35 cellular contexts compared by ENCODE assay signal in genomic region chr16:25080420-25081131, GRCh38. TPM values are rescaled to one million over a fixed set of nuclear protein-coding genes. Genes with fewer than 3 reads are reported as not detected.
DNase-seq lines count a peak whose midpoint lies in the region; ATAC-seq, FAIRE-seq and TF ChIP-seq lines count a peak whose summit lies in the region.
"Had no signal": no experiment of that assay in that cellular context is flagged by ENCODE, and none has a peak within 500 bp of the region (broad histone marks: within the 10 kb centered on the region; RNA-seq: fewer than 3 reads in every experiment).

No MANE protein-coding gene starts in this region.

- no peak overlapping the region for H3K4me3 Mint-ChIP-seq in endodermal cell
- H3K4me3 Mint-ChIP-seq: B cell; CD14-positive monocyte; CD4-positive, alpha-beta memory T cell; CD4-positive, alpha-beta T cell; CD4-positive, CD25-positive, alpha-beta regulatory T cell; CD8-positive, alpha-beta memory T cell; CD8-positive, alpha-beta T cell had no signal

- no peak for TF ChIP-seq RAD21 in K562 (CRISPR knock-in tag; conservative IDR thresholded peaks at IDR 0.05 in 1 of 2, IDR thresholded peaks at IDR 0.05 in 1 of 2)

- no peaks in the 10 kb centered on the region; the same call in 1 of the 2 replicates for H3K9me3 ChIP-seq in K562 (replicated peaks; ENCODE audit: control insufficient read depth, insufficient read depth, low read depth, low read length)
- H3K9me3 ChIP-seq in endodermal cell (ENCODE audit: control insufficient read depth, low read length), result peaks cover 14% of the 10 kb centered on the region
- H3K9me3 ChIP-seq: A549, BE2C, Caco-2 had no signal

- intact Hi-C loops in K562 (cut with micrococcal nuclease), result no loop called here

- TF ChIP-seq POLR2A in K562 (conservative IDR thresholded peaks at IDR 0.05), result no peak

- 68% methylated on average over 5 of the region's 5 CpGs for WGBS in K562 (ENCODE audit: insufficient coverage, low coverage, missing lambda C conversion rate)
- 84 to 95% methylated on average over 4 to 5 of the region's 5 CpGs for WGBS in endodermal cell (ENCODE audit: insufficient coverage in 1 of 2, insufficient read length in 1 of 2), 2 experiments

- TF ChIP-seq CTCF in KMS-11 (conservative IDR thresholded peaks at IDR 0.05; ENCODE audit: low read depth, low read length) (no peak), K562 (IDR thresholded peaks at IDR 0.05 in 2 of 3, conservative IDR thresholded peaks at IDR 0.05 in 1 of 3; ENCODE audit: insufficient read depth in 2 of 3, low read depth in 1 of 3, low read length in 3 of 3) (no peak), endodermal cell (conservative IDR thresholded peaks at IDR 0.05) (no peak)

- in situ Hi-C loops in K562 (cut with MboI), result no loop called here

- H3K4me1 ChIP-seq in KMS-11 (ENCODE audit: low read depth, poor library complexity, severe bottlenecking) (peaks cover 46% of the 10 kb centered on the region), K562 (replicated peaks in 1 of 2; ENCODE audit: control insufficient read depth in 2 of 2, insufficient read depth in 2 of 2, low read length in 2 of 2) (peaks cover 0 to 15% of the 10 kb centered on the region in 2 experiments; a peak in 2 of 5 replicates), endodermal cell (ENCODE audit: control insufficient read depth, insufficient read depth, low read length) (no peaks in the 10 kb centered on the region)
- H3K4me1 ChIP-seq: A549; BE2C; BLaER1; BLaER1 treated with 17β-estradiol and CSF1 and Interleukin-3, amounts not matched to agents 10 nM and 100 nM had no signal

- H4K20me1 ChIP-seq in KMS-11 (ENCODE audit: insufficient read depth) (no peaks in the 10 kb centered on the region), K562 (replicated peaks; ENCODE audit: control insufficient read depth, insufficient read depth, low read length) (no peaks in the 10 kb centered on the region)
- H4K20me1 ChIP-seq: BLaER1; BLaER1 treated with 17β-estradiol and CSF1 and Interleukin-3, amounts not matched to agents 10 nM and 100 nM had no signal

- no peaks in the 10 kb centered on the region for H3K79me2 ChIP-seq in KMS-11 (ENCODE audit: insufficient read depth, low read depth)
- H3K79me2 ChIP-seq in K562 (ENCODE audit: control insufficient read depth, insufficient read depth, low read length), result no peaks in the 10 kb centered on the region

- H2AFZ ChIP-seq in KMS-11 (ENCODE audit: low read depth) (no peak overlapping the region), K562 (ENCODE audit: low read depth, low read length) (peak overlapping the region; percentile 68; the same call in 1 of the 2 replicates)

- no peak for TF ChIP-seq EP300 in K562 (IDR thresholded peaks at IDR 0.05; ENCODE audit: low read length)

- BruUV-seq in K562 (replicated peaks; lab: Mats Ljungman, UMichigan), result no TSS peak

- peaks cover 15% of the 10 kb centered on the region for H3K4me1 Mint-ChIP-seq in endodermal cell
- H3K4me1 Mint-ChIP-seq: CD14-positive monocyte; CD4-positive, alpha-beta memory T cell; CD8-positive, alpha-beta memory T cell had no signal

- no peaks in the 10 kb centered on the region for H3K36me3 ChIP-seq in KMS-11 (ENCODE audit: insufficient read depth)
- H3K36me3 ChIP-seq in K562 (ENCODE audit: control insufficient read depth, insufficient read depth, low read length), result no peaks in the 10 kb centered on the region
- no peaks in the 10 kb centered on the region for H3K36me3 ChIP-seq in endodermal cell (ENCODE audit: control insufficient read depth, insufficient read depth, low read length)
- H3K36me3 ChIP-seq: BE2C; BLaER1; BLaER1 treated with 17β-estradiol and CSF1 and Interleukin-3, amounts not matched to agents 10 nM and 100 nM had no signal

- no peaks in the 10 kb centered on the region for H3K36me3 Mint-ChIP-seq in endodermal cell (ENCODE audit: low read depth)
- H3K36me3 Mint-ChIP-seq: CD14-positive monocyte; CD4-positive, alpha-beta memory T cell; CD8-positive, alpha-beta T cell had no signal

- peaks cover 5% of the 10 kb centered on the region for H3K27me3 Mint-ChIP-seq in endodermal cell (ENCODE audit: insufficient read depth)
- H3K27me3 Mint-ChIP-seq: B cell; CD4-positive, alpha-beta memory T cell; CD4-positive, alpha-beta T cell; CD4-positive, CD25-positive, alpha-beta regulatory T cell had no signal

- no peak overlapping the region for H3K27ac Mint-ChIP-seq in endodermal cell
- H3K27ac Mint-ChIP-seq: B cell; CD14-positive monocyte; CD4-positive, alpha-beta T cell; CD4-positive, CD25-positive, alpha-beta regulatory T cell; CD8-positive, alpha-beta T cell had no signal

- DNase-seq in K562 (ENCODE audit: extremely low read depth in 1 of 4, low spot score in 3 of 4), result no peak
- DNase-seq in endodermal cell, result no peak
- no peak for DNase-seq in NCI-H1092 (lab: John Stamatoyannopoulos, UW)
- no peak for DNase-seq in caudate nucleus (lab: John Stamatoyannopoulos, UW)
- no peak for DNase-seq in KG1 (lab: John Stamatoyannopoulos, UW)
- DNase-seq: 8988T; ACHN; AML-193; BE2C; C1 segment of cervical spinal cord; Caco-2; Calu3; CD4-positive, alpha-beta memory T cell; CD4-positive, alpha-beta T cell; CD4-positive, CD25-positive, alpha-beta regulatory T cell; CD8-positive, alpha-beta memory T cell; CD8-positive, alpha-beta T cell; COR-L47; DMS 273 treated with DMSO at 0.1 percent for 48 hours; DMS153; DMS53; DMS79; DMS79 treated with DMSO at 0.1 percent for 48 hours; DND-41; EL had no signal

- no peaks in the 10 kb centered on the region for H3K9me1 ChIP-seq in K562 (ENCODE audit: control insufficient read depth, insufficient read depth, low read length)

- H3K27me3 ChIP-seq in KMS-11 (ENCODE audit: insufficient read depth, low read depth) (no peaks in the 10 kb centered on the region), K562 (ENCODE audit: control insufficient read depth in 2 of 2, insufficient read depth in 2 of 2, low read length in 2 of 2) (no peaks in the 10 kb centered on the region), endodermal cell (ENCODE audit: control insufficient read depth, insufficient read depth, low read length, poor library complexity, severe bottlenecking) (no peaks in the 10 kb centered on the region)
- H3K27me3 ChIP-seq: BLaER1; BLaER1 treated with 17β-estradiol and CSF1 and Interleukin-3, amounts not matched to agents 10 nM and 100 nM had no signal

- POLR2A ChIA-PET in K562 (lab: Yijun Ruan, JAX), result interaction anchor here (1.0 to 2.4 kb wide), 4 partner anchors 9 to 235 kb away, joined by 3 to 11 read pairs (median 4); no protein-coding TSS in a partner anchor

- H3K4me2 ChIP-seq in KMS-11 (peak overlapping the region; percentile 67; the same call in 1 of the 2 replicates), K562 (ENCODE audit: insufficient read depth, low read length) (no peak overlapping the region; the same call in 1 of the 2 replicates)
- H3K4me2 ChIP-seq: A549; BLaER1; BLaER1 treated with 17β-estradiol and CSF1 and Interleukin-3, amounts not matched to agents 10 nM and 100 nM had no signal

- H3K9me3 Mint-ChIP-seq in endodermal cell, result peaks cover 10% of the 10 kb centered on the region
- H3K9me3 Mint-ChIP-seq: CD4-positive, alpha-beta memory T cell; CD4-positive, alpha-beta T cell; CD4-positive, CD25-positive, alpha-beta regulatory T cell; CD8-positive, alpha-beta memory T cell; CD8-positive, alpha-beta T cell had no signal

- no peak overlapping the region for H3K27ac ChIP-seq in KMS-11
- no peak overlapping the region for H3K27ac ChIP-seq in K562 (ENCODE audit: extremely low read depth, low read depth, low read length)
- no peak overlapping the region for H3K27ac ChIP-seq in endodermal cell (ENCODE audit: low read depth, low read length)
- H3K27ac ChIP-seq in caudate nucleus (ENCODE audit: low read depth, low read length), result no peak overlapping the region
- H3K27ac ChIP-seq: 22Rv1; A549; BLaER1; BLaER1 treated with 17β-estradiol and CSF1 and Interleukin-3, amounts not matched to agents 10 nM and 100 nM; C4-2B had no signal

- ATAC-seq in K562, result peak; percentile 53; the same call in 2 of the 3 replicates
- ATAC-seq: A549; CD8-positive, alpha-beta T cell had no signal

- H3K4me3 ChIP-seq in KMS-11 (IDR thresholded peaks at IDR 0.05; ENCODE audit: insufficient read depth, low read depth, low read length), result no peak overlapping the region
- no peak overlapping the region for H3K4me3 ChIP-seq in K562
- peak overlapping the region; percentile 27 for H3K4me3 ChIP-seq in endodermal cell (ENCODE audit: low read length)
- H3K4me3 ChIP-seq: A549; BLaER1; BLaER1 treated with 17β-estradiol and CSF1 and Interleukin-3, amounts not matched to agents 10 nM and 100 nM had no signal

- peak; percentile 15 for FAIRE-seq in K562 (lab: Jason Lieb, UNC)
- FAIRE-seq: A204.1, A549, D721Med had no signal

- CTCF ChIA-PET in K562 (lab: Yijun Ruan, JAX; ENCODE audit: low intra/inter-chr PET ratio), result no interaction called here

- H3K9ac ChIP-seq in KMS-11, result no peak overlapping the region
- no peak overlapping the region for H3K9ac ChIP-seq in K562 (ENCODE audit: insufficient read depth in 1 of 2, low read depth in 2 of 2, low read length in 2 of 2)
- H3K9ac ChIP-seq in endodermal cell (ENCODE audit: extremely low read depth, low read length, poor library complexity, severe bottlenecking), result no peak overlapping the region
- H3K9ac ChIP-seq: BLaER1; BLaER1 treated with 17β-estradiol and CSF1 and Interleukin-3, amounts not matched to agents 10 nM and 100 nM had no signal

TF ChIP-seq in K562, 482 proteins besides CTCF, POLR2A, EP300 and RAD21 (continues in another document):
- TF ChIP-seq RFX1 (IDR thresholded peaks at IDR 0.05) (peak; percentile 69), MYNN (IDR thresholded peaks at IDR 0.05) (peak; percentile 87; the same call in 1 of the 2 replicates), MYNN (CRISPR knock-in tag; IDR thresholded peaks at IDR 0.05) (no peak)

RNA-seq across cellular contexts. Expression of gene LCMT1, which starts 31.0 kb away (rescaled TPM):
- 33.7 and 47.4 TPM in 2 replicates for total RNA-seq in K562 (2011; cell fraction: chromatin; rRNA removed; ENCODE audit: low replicate concordance)
- total RNA-seq in K562 (2011; cell fraction: nucleolus; rRNA removed), result 26.7 and 33.5 TPM in 2 replicates
- 36.5 and 39.2 TPM in 2 replicates for total RNA-seq in K562 (2011; cell fraction: nucleoplasm; rRNA removed)
- total RNA-seq in K562 (2014; rRNA removed) (26.2 and 32.3 TPM in 2 replicates), K562 (2014; rRNA removed; fragmentation: Illumina TruSeq; extraction: Trizol) (20.0 and 21.4 TPM in 2 replicates), K562 (2015; rRNA removed; fragmentation: Illumina TruSeq; extraction: Trizol) (20.8 and 21.7 TPM in 2 replicates), K562 (2021) (35.3 and 42.8 TPM in 2 replicates), endodermal cell (10 to 100 TPM; 66.9 to 68.6 TPM)
- polyA plus RNA-seq in K562 (2011; rRNA removed) (29.6 and 31.2 TPM in 2 replicates), K562 (2014; fragmentation: Illumina TruSeq; extraction: Trizol) (32.5 and 42.0 TPM in 2 replicates), K562 (2014; fragmentation: Nextera tagmentation; extraction: Ambion mirVana) (10 to 100 TPM; 34.2 to 42.8 TPM), K562 (2014; rRNA removed) (22.3 and 22.9 TPM in 2 replicates)
- 15.3 and 25.4 TPM in 2 replicates for polyA plus RNA-seq in K562 (2011; cell fraction: cytosol; rRNA removed)
- 20.8 and 22.0 TPM in 2 replicates for polyA plus RNA-seq in K562 (2011; cell fraction: nucleus; rRNA removed)
- polyA plus RNA-seq in K562 (2012), result 41.7 and 44.4 TPM in 2 replicates
- polyA minus RNA-seq in K562 (2011; rRNA and poly(A)+ RNA removed), result 49.2 and 53.4 TPM in 2 replicates
- polyA minus RNA-seq in K562 (2011; cell fraction: cytosol; rRNA and poly(A)+ RNA removed), result 19.9 and 24.8 TPM in 2 replicates
- 11.2 and 25.0 TPM in 2 replicates for polyA minus RNA-seq in K562 (2011; cell fraction: nucleus; rRNA and poly(A)+ RNA removed)
- polyA plus RNA-seq in endodermal cell (2013, experiment 1 of 2), result 56.3 TPM
- 54.9 TPM for polyA plus RNA-seq in endodermal cell (2013, experiment 2 of 2)
